1 cellular context compared by ENCODE assay signal in genomic region chr17:63263053-63263452, GRCh38.
TF ChIP-seq lines count a peak whose summit lies in the region.

No MANE protein-coding gene starts in this region.

TF ChIP-seq in SK-N-SH treated with all-trans-retinoic acid at 6 μM for 48 hours, 23 proteins besides CTCF, POLR2A, EP300 and RAD21 (continued from another document):
- TF ChIP-seq, protein P1, sequence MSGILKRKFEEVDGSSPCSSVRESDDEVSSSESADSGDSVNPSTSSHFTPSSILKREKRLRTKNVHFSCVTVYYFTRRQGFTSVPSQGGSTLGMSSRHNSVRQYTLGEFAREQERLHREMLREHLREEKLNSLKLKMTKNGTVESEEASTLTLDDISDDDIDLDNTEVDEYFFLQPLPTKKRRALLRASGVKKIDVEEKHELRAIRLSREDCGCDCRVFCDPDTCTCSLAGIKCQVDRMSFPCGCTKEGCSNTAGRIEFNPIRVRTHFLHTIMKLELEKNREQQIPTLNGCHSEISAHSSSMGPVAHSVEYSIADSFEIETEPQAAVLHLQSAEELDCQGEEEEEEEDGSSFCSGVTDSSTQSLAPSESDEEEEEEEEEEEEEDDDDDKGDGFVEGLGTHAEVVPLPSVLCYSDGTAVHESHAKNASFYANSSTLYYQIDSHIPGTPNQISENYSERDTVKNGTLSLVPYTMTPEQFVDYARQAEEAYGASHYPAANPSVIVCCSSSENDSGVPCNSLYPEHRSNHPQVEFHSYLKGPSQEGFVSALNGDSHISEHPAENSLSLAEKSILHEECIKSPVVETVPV (CRISPR knock-in tag; IDR thresholded peaks at IDR 0.05), result peak; percentile 18; the same call in 1 of the 2 replicates
- TF ChIP-seq, protein P2, sequence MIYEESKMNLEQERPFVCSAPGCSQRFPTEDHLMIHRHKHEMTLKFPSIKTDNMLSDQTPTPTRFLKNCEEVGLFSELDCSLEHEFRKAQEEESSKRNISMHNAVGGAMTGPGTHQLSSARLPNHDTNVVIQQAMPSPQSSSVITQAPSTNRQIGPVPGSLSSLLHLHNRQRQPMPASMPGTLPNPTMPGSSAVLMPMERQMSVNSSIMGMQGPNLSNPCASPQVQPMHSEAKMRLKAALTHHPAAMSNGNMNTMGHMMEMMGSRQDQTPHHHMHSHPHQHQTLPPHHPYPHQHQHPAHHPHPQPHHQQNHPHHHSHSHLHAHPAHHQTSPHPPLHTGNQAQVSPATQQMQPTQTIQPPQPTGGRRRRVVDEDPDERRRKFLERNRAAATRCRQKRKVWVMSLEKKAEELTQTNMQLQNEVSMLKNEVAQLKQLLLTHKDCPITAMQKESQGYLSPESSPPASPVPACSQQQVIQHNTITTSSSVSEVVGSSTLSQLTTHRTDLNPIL (CRISPR knock-in tag; IDR thresholded peaks at IDR 0.05; ENCODE audit: low read depth), result no peak
- TF ChIP-seq ZNF8 (CRISPR knock-in tag; IDR thresholded peaks at IDR 0.05), result no peak
- TF ChIP-seq, protein P3, sequence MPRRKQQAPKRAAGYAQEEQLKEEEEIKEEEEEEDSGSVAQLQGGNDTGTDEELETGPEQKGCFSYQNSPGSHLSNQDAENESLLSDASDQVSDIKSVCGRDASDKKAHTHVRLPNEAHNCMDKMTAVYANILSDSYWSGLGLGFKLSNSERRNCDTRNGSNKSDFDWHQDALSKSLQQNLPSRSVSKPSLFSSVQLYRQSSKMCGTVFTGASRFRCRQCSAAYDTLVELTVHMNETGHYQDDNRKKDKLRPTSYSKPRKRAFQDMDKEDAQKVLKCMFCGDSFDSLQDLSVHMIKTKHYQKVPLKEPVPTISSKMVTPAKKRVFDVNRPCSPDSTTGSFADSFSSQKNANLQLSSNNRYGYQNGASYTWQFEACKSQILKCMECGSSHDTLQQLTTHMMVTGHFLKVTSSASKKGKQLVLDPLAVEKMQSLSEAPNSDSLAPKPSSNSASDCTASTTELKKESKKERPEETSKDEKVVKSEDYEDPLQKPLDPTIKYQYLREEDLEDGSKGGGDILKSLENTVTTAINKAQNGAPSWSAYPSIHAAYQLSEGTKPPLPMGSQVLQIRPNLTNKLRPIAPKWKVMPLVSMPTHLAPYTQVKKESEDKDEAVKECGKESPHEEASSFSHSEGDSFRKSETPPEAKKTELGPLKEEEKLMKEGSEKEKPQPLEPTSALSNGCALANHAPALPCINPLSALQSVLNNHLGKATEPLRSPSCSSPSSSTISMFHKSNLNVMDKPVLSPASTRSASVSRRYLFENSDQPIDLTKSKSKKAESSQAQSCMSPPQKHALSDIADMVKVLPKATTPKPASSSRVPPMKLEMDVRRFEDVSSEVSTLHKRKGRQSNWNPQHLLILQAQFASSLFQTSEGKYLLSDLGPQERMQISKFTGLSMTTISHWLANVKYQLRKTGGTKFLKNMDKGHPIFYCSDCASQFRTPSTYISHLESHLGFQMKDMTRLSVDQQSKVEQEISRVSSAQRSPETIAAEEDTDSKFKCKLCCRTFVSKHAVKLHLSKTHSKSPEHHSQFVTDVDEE (CRISPR knock-in tag; IDR thresholded peaks at IDR 0.05), result peak; percentile 55; the same call in 1 of the 2 replicates
- no peak for TF ChIP-seq ESRRG (CRISPR knock-in tag; IDR thresholded peaks at IDR 0.05)
- no peak for TF ChIP-seq ZFP30 (CRISPR knock-in tag; IDR thresholded peaks at IDR 0.05)
- no peak for TF ChIP-seq ZNF565 (CRISPR knock-in tag; conservative IDR thresholded peaks at IDR 0.05; ENCODE audit: low read depth)
- TF ChIP-seq RARB (CRISPR knock-in tag; IDR thresholded peaks at IDR 0.05), result no peak
- TF ChIP-seq TCF4 (CRISPR knock-in tag; IDR thresholded peaks at IDR 0.05; ENCODE audit: borderline replicate concordance), result peak; percentile 96
- TF ChIP-seq POU6F1 (CRISPR knock-in tag; IDR thresholded peaks at IDR 0.05; ENCODE audit: borderline replicate concordance, low read depth), result no peak
- no peak for TF ChIP-seq ZC3H10 (CRISPR knock-in tag; IDR thresholded peaks at IDR 0.05)
- no peak for TF ChIP-seq BACH2 (CRISPR knock-in tag; IDR thresholded peaks at IDR 0.05; ENCODE audit: borderline replicate concordance)
- TF ChIP-seq ZFP3 (CRISPR knock-in tag; IDR thresholded peaks at IDR 0.05), result no peak
